Comparison of ENCODE assay signal across 19 cellular contexts in the genomic region with DNA sequence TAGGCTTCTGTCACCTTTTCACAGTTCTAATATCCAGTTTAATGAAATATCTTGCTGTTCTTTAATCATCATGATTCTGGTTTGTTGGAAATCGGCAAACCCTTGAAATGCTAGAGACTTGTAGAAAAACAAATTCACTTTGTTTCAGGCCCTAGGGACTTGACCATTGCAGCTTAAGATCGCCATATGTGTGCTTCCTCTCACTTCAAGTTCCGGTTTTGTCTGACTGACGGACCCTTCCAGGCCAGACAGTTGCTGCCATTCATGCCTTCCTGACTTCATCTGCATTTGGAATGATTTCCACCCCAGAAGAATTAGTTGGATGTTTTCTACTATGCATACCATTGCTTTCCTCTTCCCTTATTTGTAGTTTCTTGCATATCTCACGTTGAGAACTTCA.
DNase-seq lines count a peak whose midpoint lies in the region; ATAC-seq, FAIRE-seq and TF ChIP-seq lines count a peak whose summit lies in the region.
"Had no signal": no experiment of that assay in that cellular context is flagged by ENCODE, and none has a peak within 500 bp of the region (broad histone marks: within the 10 kb centered on the region; RNA-seq: fewer than 3 reads in every experiment).

No MANE protein-coding gene starts in this region.

- no peak for TF ChIP-seq CTCF in K562 (IDR thresholded peaks at IDR 0.05 in 2 of 3, conservative IDR thresholded peaks at IDR 0.05 in 1 of 3; ENCODE audit: insufficient read depth in 2 of 3, low read depth in 1 of 3, low read length in 3 of 3)
- no peak for TF ChIP-seq CTCF in pancreas (IDR thresholded peaks at IDR 0.05)

- no peaks in the 10 kb centered on the region for H3K79me2 ChIP-seq in K562 (ENCODE audit: control insufficient read depth, insufficient read depth, low read length)

- no peaks in the 10 kb centered on the region for H4K20me1 ChIP-seq in K562 (replicated peaks; ENCODE audit: control insufficient read depth, insufficient read depth, low read length)

- no peaks in the 10 kb centered on the region for H3K36me3 Mint-ChIP-seq in activated T-cell treated with anti-CD3 and anti-CD28 coated beads, Interleukin-2, amount 50 U/mL, for 24 hours (ENCODE audit: low read depth)
- H3K36me3 Mint-ChIP-seq in activated T-cell treated with anti-CD3 and anti-CD28 coated beads, Interleukin-2, amount 50 U/mL, for 4 hours (ENCODE audit: insufficient read depth) = no peaks in the 10 kb centered on the region
- H3K36me3 Mint-ChIP-seq in stimulated activated effector memory CD8-positive, alpha-beta T cell treated with anti-CD3 and anti-CD28 coated beads, Interleukin-12 subunit alpha, Interleukin-12 subunit beta, amount 100 ng/mL, for 72 hours = no peaks in the 10 kb centered on the region

- FAIRE-seq in K562 (lab: Jason Lieb, UNC) (peak; percentile 15), pancreas (lab: Jason Lieb, UNC) (no peak)
- FAIRE-seq: colon, frontal cortex had no signal

- H3K27me3 Mint-ChIP-seq in activated T-cell treated with anti-CD3 and anti-CD28 coated beads, Interleukin-2, amount 50 U/mL, for 24 hours = no peaks in the 10 kb centered on the region
- H3K27me3 Mint-ChIP-seq in activated T-cell treated with anti-CD3 and anti-CD28 coated beads, Interleukin-2, amount 50 U/mL, for 4 hours (ENCODE audit: low read depth) = no peaks in the 10 kb centered on the region

- H3K27ac Mint-ChIP-seq in activated T-cell treated with anti-CD3 and anti-CD28 coated beads, Interleukin-2, amount 50 U/mL, for 24 hours = peak overlapping the region; percentile 48
- peak overlapping the region; percentile 98 for H3K27ac Mint-ChIP-seq in stimulated activated effector memory CD8-positive, alpha-beta T cell treated with anti-CD3 and anti-CD28 coated beads, Interleukin-12 subunit alpha, Interleukin-12 subunit beta, amount 100 ng/mL, for 72 hours

- H3K9ac ChIP-seq in K562 (ENCODE audit: insufficient read depth in 1 of 2, low read depth in 2 of 2, low read length in 2 of 2) = no peak overlapping the region

- H3K4me1 Mint-ChIP-seq in activated T-cell treated with anti-CD3 and anti-CD28 coated beads, Interleukin-2, amount 50 U/mL, for 24 hours (ENCODE audit: low read depth) = peaks cover 81% of the 10 kb centered on the region
- peaks cover 80% of the 10 kb centered on the region for H3K4me1 Mint-ChIP-seq in activated T-cell treated with anti-CD3 and anti-CD28 coated beads, Interleukin-2, amount 50 U/mL, for 4 hours (ENCODE audit: low read depth)
- peaks cover 72% of the 10 kb centered on the region for H3K4me1 Mint-ChIP-seq in stimulated activated effector memory CD8-positive, alpha-beta T cell treated with anti-CD3 and anti-CD28 coated beads, Interleukin-12 subunit alpha, Interleukin-12 subunit beta, amount 100 ng/mL, for 72 hours

- no TSS peak for BruUV-seq in K562 (replicated peaks; lab: Mats Ljungman, UMichigan)

- DNase-seq in activated T-cell treated with anti-CD3 and anti-CD28 coated beads, Interleukin-2, amount 50 U/mL, for 24 hours = no peak
- no peak for DNase-seq in activated T-cell treated with anti-CD3 and anti-CD28 coated beads, Interleukin-2, amount 50 U/mL, for 4 hours
- DNase-seq in MV-4-11 (lab: John Stamatoyannopoulos, UW) (peak; percentile 35), K562 (ENCODE audit: extremely low read depth in 1 of 4, low spot score in 3 of 4) (no peak), pancreas (no peak), cerebellar nuclear complex (lab: John Stamatoyannopoulos, UW) (no peak)
- DNase-seq in stimulated activated effector memory CD8-positive, alpha-beta T cell treated with anti-CD3 and anti-CD28 coated beads, Interleukin-12 subunit alpha, Interleukin-12 subunit beta, amount 100 ng/mL, for 72 hours (ENCODE audit: low spot score in 2 of 2) = no peak
- DNase-seq: activated CD4-positive, alpha-beta T cell treated with anti-CD3 and anti-CD28 coated beads, Interleukin-2, amount 50 U/mL, for 4 hours; anterior cingulate cortex; H7; left ventricle myocardium inferior; NCI-H1694 treated with DMSO at 0.1 percent for 48 hours; NCI-H446; T-helper 9 cell had no signal

- in situ Hi-C loops in K562 (cut with MboI) = no loop called here

- H3K4me2 ChIP-seq in K562 (ENCODE audit: insufficient read depth, low read length) = no peak overlapping the region

- no peak for TF ChIP-seq POLR2A in K562 (conservative IDR thresholded peaks at IDR 0.05)

- CTCF ChIA-PET in K562 (lab: Yijun Ruan, JAX; ENCODE audit: low intra/inter-chr PET ratio) = no interaction called here

- H3K36me3 ChIP-seq in K562 (ENCODE audit: control insufficient read depth, insufficient read depth, low read length) (no peaks in the 10 kb centered on the region), pancreas (no peaks in the 10 kb centered on the region)
- H3K36me3 ChIP-seq: left ventricle myocardium inferior had no signal

- H3K4me3 Mint-ChIP-seq in activated T-cell treated with anti-CD3 and anti-CD28 coated beads, Interleukin-2, amount 50 U/mL, for 24 hours = no peak overlapping the region
- H3K4me3 Mint-ChIP-seq in activated T-cell treated with anti-CD3 and anti-CD28 coated beads, Interleukin-2, amount 50 U/mL, for 4 hours = no peak overlapping the region
- peak overlapping the region; percentile 38 for H3K4me3 Mint-ChIP-seq in stimulated activated effector memory CD8-positive, alpha-beta T cell treated with anti-CD3 and anti-CD28 coated beads, Interleukin-12 subunit alpha, Interleukin-12 subunit beta, amount 100 ng/mL, for 72 hours

- H3K4me1 ChIP-seq in K562 (replicated peaks in 1 of 2; ENCODE audit: control insufficient read depth in 2 of 2, insufficient read depth in 2 of 2, low read length in 2 of 2) = peaks cover 14 to 39% of the 10 kb centered on the region in 2 experiments
- peaks cover 0 to 4% (median 0%) of the 10 kb centered on the region in 3 donors for H3K4me1 ChIP-seq in pancreas

- no peaks in the 10 kb centered on the region for H3K27me3 ChIP-seq in K562 (ENCODE audit: control insufficient read depth in 2 of 2, insufficient read depth in 2 of 2, low read length in 2 of 2)
- H3K27me3 ChIP-seq in pancreas = no peaks in the 10 kb centered on the region

- TF ChIP-seq EP300 in K562 (IDR thresholded peaks at IDR 0.05; ENCODE audit: low read length) = no peak

- H3K27ac ChIP-seq in K562 (ENCODE audit: extremely low read depth, low read depth, low read length) = no peak overlapping the region
- H3K27ac ChIP-seq in pancreas = no peak overlapping the region

- intact Hi-C loops in K562 (cut with micrococcal nuclease) = no loop called here
- intact Hi-C loops in pancreas (cut with DNase I) = no loop called here

- no peaks in the 10 kb centered on the region for H3K9me1 ChIP-seq in K562 (ENCODE audit: control insufficient read depth, insufficient read depth, low read length)

- H2AFZ ChIP-seq in K562 (ENCODE audit: low read depth, low read length) = no peak overlapping the region

- H3K9me3 ChIP-seq in K562 (replicated peaks; ENCODE audit: control insufficient read depth, insufficient read depth, low read depth, low read length) = no peaks in the 10 kb centered on the region
- no peaks in the 10 kb centered on the region for H3K9me3 ChIP-seq in pancreas
- H3K9me3 ChIP-seq: left ventricle myocardium inferior had no signal

- H3K4me3 ChIP-seq in K562 = no peak overlapping the region
- no peak overlapping the region for H3K4me3 ChIP-seq in pancreas
- H3K4me3 ChIP-seq: left ventricle myocardium inferior, skin epidermis had no signal

- 69% methylated on average over 5 of the region's 5 CpGs for WGBS in K562 (ENCODE audit: insufficient coverage, low coverage, missing lambda C conversion rate)
- whole genome bisulfite sequencing in pancreas, 2 donors = 77 to 93% methylated on average over 5 of the region's 5 CpGs

- no peaks in the 10 kb centered on the region for H3K9me3 Mint-ChIP-seq in activated T-cell treated with anti-CD3 and anti-CD28 coated beads, Interleukin-2, amount 50 U/mL, for 24 hours
- no peaks in the 10 kb centered on the region for H3K9me3 Mint-ChIP-seq in activated T-cell treated with anti-CD3 and anti-CD28 coated beads, Interleukin-2, amount 50 U/mL, for 4 hours
- no peaks in the 10 kb centered on the region for H3K9me3 Mint-ChIP-seq in stimulated activated effector memory CD8-positive, alpha-beta T cell treated with anti-CD3 and anti-CD28 coated beads, Interleukin-12 subunit alpha, Interleukin-12 subunit beta, amount 100 ng/mL, for 72 hours

- TF ChIP-seq RAD21 in K562 (CRISPR knock-in tag; conservative IDR thresholded peaks at IDR 0.05 in 1 of 2, IDR thresholded peaks at IDR 0.05 in 1 of 2) = no peak

- POLR2A ChIA-PET in K562 (lab: Yijun Ruan, JAX) = no interaction called here

- ATAC-seq in activated T-cell treated with anti-CD3 and anti-CD28 coated beads, Interleukin-2, amount 50 U/mL, for 4 hours = no peak
- ATAC-seq in K562 (no peak), pancreas (no peak), HG03439 (IDR thresholded peaks at IDR 0.05; ENCODE audit: unreplicated experiment) (no peak)
- no peak for ATAC-seq in stimulated activated effector memory CD8-positive, alpha-beta T cell treated with anti-CD3 and anti-CD28 coated beads, Interleukin-12 subunit alpha, Interleukin-12 subunit beta, amount 100 ng/mL, for 72 hours
- ATAC-seq: Right ventricle myocardium inferior had no signal

TF ChIP-seq in K562, 482 proteins besides CTCF, POLR2A, EP300 and RAD21:
- 0 out of 2 replicates have a peak, but pooled peaks have one; percentile 14 for TF ChIP-seq SMAD4 (CRISPR knock-in tag; conservative IDR thresholded peaks at IDR 0.05)
- no peak for TF ChIP-seq SMARCC2 (IDR thresholded peaks at IDR 0.05; ENCODE audit: low read depth)
